ENCODE assay signal across 28 cellular contexts in genomic region chr10:132657737-132658136, GRCh38.
"Had no signal": no experiment of that assay in that cellular context is flagged by ENCODE, and none has a peak within 500 bp of the region (broad histone marks: within the 10 kb centered on the region; RNA-seq: fewer than 3 reads in every experiment).

No MANE protein-coding gene starts in this region.

- ATAC-seq: naive thymus-derived CD8-positive, alpha-beta T cell; right cardiac atrium; right lobe of liver; stimulated activated effector memory CD8-positive, alpha-beta T cell treated with anti-CD3 and anti-CD28 coated beads, Interleukin-12 subunit alpha, Interleukin-12 subunit beta, amount 100 ng/mL, for 72 hours; stimulated activated naive B cell treated with anti-CD40 and anti-IgM and Interleukin-4, amounts not matched to agents 10 μg/mL and 1 μg/mL and 100 μg/mL, for 72 hours; upper lobe of right lung had no signal

- H3K36me3 ChIP-seq: ovary, prostate gland, uterus had no signal

- H3K9me3 Mint-ChIP-seq: naive B cell; naive thymus-derived CD8-positive, alpha-beta T cell; nephron progenitor cell; neural crest cell; stimulated activated effector memory CD8-positive, alpha-beta T cell treated with anti-CD3 and anti-CD28 coated beads, Interleukin-12 subunit alpha, Interleukin-12 subunit beta, amount 100 ng/mL, for 72 hours; stimulated activated naive B cell treated with anti-CD40 and anti-IgM and Interleukin-4, amounts not matched to agents 10 μg/mL and 1 μg/mL and 100 μg/mL, for 72 hours; stimulated activated naive CD8-positive, alpha-beta T cell treated with anti-CD3 and anti-CD28 coated beads, Interleukin-15, Interleukin-2, amounts not matched to agents 100 ng/mL and 50 ng/mL, for 24 hours; type B pancreatic cell had no signal

- H3K4me1 Mint-ChIP-seq: nephron progenitor cell had no signal

- H3K4me3 ChIP-seq: ovary, prostate gland, right lobe of liver, skin epidermis, smooth muscle cell, stomach, thoracic aorta, thyroid gland, tibial nerve, upper lobe of right lung, uterus had no signal

- H3K36me3 Mint-ChIP-seq: stimulated activated effector memory CD8-positive, alpha-beta T cell treated with anti-CD3 and anti-CD28 coated beads, Interleukin-12 subunit alpha, Interleukin-12 subunit beta, amount 100 ng/mL, for 72 hours had no signal

- H3K4me3 Mint-ChIP-seq: naive B cell; naive thymus-derived CD8-positive, alpha-beta T cell; nephron progenitor cell; neural crest cell; stimulated activated effector memory CD8-positive, alpha-beta T cell treated with anti-CD3 and anti-CD28 coated beads, Interleukin-12 subunit alpha, Interleukin-12 subunit beta, amount 100 ng/mL, for 72 hours; stimulated activated naive B cell treated with anti-CD40 and anti-IgM and Interleukin-4, amounts not matched to agents 10 μg/mL and 1 μg/mL and 100 μg/mL, for 72 hours; stimulated activated naive CD8-positive, alpha-beta T cell treated with anti-CD3 and anti-CD28 coated beads, Interleukin-15, Interleukin-2, amounts not matched to agents 100 ng/mL and 50 ng/mL, for 24 hours; type B pancreatic cell had no signal

- DNase-seq: naive B cell; nephron progenitor cell; nucleus accumbens; right cardiac atrium; stimulated activated CD4-positive, alpha-beta T cell treated with anti-CD3 and anti-CD28 coated beads, Interleukin-15, amount 100 ng/mL, for 24 hours; stimulated activated CD4-positive, alpha-beta T cell treated with anti-CD3 and anti-CD28 coated beads, Interleukin-2, amount 100 ng/mL, for 24 hours; stimulated activated CD4-positive, alpha-beta T cell treated with anti-CD3 and anti-CD28 coated beads, Interleukin-2, amount 100 ng/mL, for 48 hours; stimulated activated CD4-positive, alpha-beta T cell treated with anti-CD3 and anti-CD28 coated beads, Interleukin-4, amount 100 ng/mL, for 24 hours; stimulated activated naive B cell treated with anti-CD40 and anti-IgM and Interleukin-4, amounts not matched to agents 10 μg/mL and 1 μg/mL and 100 μg/mL, for 72 hours; stimulated activated naive CD4-positive, alpha-beta T cell treated with Interleukin-2 at 50 U/mL for 16 hours; stomach; thyroid gland; upper lobe of right lung; uterus had no signal

- H3K9ac ChIP-seq: parathyroid adenoma had no signal

- H3K27ac ChIP-seq: neutrophil, ovary, parathyroid adenoma, prostate gland, right lobe of liver, skin epidermis, stomach, thoracic aorta, thyroid gland, tibial nerve, upper lobe of right lung, uterus had no signal

- H3K9me3 ChIP-seq: neutrophil, ovary, prostate gland, right lobe of liver, stomach, thoracic aorta, thyroid gland, upper lobe of right lung, uterus had no signal

- H3K4me1 ChIP-seq: parathyroid adenoma, prostate gland, upper lobe of right lung, uterus had no signal

- H3K27me3 ChIP-seq: neutrophil, ovary, right lobe of liver, stomach, thyroid gland, tibial nerve, upper lobe of right lung, uterus had no signal

- H3K27ac Mint-ChIP-seq: naive thymus-derived CD8-positive, alpha-beta T cell; nephron progenitor cell; stimulated activated effector memory CD8-positive, alpha-beta T cell treated with anti-CD3 and anti-CD28 coated beads, Interleukin-12 subunit alpha, Interleukin-12 subunit beta, amount 100 ng/mL, for 72 hours; stimulated activated naive B cell treated with anti-CD40 and anti-IgM and Interleukin-4, amounts not matched to agents 10 μg/mL and 1 μg/mL and 100 μg/mL, for 72 hours; stimulated activated naive CD8-positive, alpha-beta T cell treated with anti-CD3 and anti-CD28 coated beads, Interleukin-15, Interleukin-2, amounts not matched to agents 100 ng/mL and 50 ng/mL, for 24 hours; type B pancreatic cell had no signal

- H2AFZ ChIP-seq: parathyroid adenoma had no signal

- H3K27me3 Mint-ChIP-seq: naive B cell; naive thymus-derived CD8-positive, alpha-beta T cell; stimulated activated naive B cell treated with anti-CD40 and anti-IgM and Interleukin-4, amounts not matched to agents 10 μg/mL and 1 μg/mL and 100 μg/mL, for 72 hours; stimulated activated naive CD8-positive, alpha-beta T cell treated with anti-CD3 and anti-CD28 coated beads, Interleukin-15, Interleukin-2, amounts not matched to agents 100 ng/mL and 50 ng/mL, for 24 hours had no signal

- H3K4me2 ChIP-seq: smooth muscle cell had no signal
